ENCODE assay signal across 13 cellular contexts in the genomic region with DNA sequence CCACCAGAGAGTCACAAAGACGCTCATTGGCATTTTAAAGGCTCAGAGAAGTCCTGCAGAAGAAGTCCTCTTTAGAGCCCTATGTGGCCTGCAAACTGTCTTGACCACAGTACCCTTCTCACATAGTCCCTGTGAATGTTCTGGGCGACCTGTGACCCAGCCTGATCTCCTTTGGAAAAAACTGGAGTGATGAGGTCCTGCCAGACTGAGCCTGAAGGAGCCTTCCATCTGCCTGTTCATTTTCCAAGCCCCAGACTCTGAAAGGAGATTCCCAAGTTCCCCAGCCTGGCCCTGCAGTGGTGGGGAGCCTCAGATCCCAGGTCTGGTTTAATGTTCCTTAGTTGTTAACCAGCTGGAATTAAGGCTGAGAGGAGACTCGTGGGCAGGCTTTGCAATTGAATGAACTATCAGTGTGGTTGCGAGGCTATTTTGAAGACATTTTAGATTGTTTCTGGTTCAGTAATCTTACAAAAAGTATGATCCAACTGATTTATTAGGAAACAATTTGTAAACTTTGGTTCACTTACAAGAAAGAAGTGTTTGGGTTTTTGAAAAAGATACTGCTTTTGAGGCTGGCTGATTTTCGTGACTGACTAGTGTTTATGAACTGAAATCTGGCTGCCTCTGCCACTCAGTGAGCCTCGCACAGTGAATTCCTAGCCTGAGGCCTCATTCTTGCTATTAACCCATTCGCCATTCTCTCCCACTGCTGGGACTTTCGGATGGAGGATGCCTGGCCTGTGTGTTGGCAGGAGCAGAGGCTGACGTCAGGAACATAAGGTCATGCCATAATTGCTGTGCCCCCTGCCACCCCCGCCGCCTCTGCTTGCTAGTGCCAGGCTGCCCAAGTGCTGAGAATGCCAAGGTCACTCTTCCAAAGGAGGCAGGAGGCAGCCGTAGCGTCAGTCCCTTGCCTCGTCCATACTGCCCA.
A peak's percentile ranks its signal among the peaks of the same experiment; 100 is the strongest.
DNase-seq lines count a peak whose midpoint lies in the region; ATAC-seq, FAIRE-seq and TF ChIP-seq lines count a peak whose summit lies in the region.
"Had no signal": no experiment of that assay in that cellular context is flagged by ENCODE, and none has a peak within 500 bp of the region (broad histone marks: within the 10 kb centered on the region; RNA-seq: fewer than 3 reads in every experiment).

No MANE protein-coding gene starts in this region.

- in situ Hi-C loops in KBM-7 (cut with MboI; ENCODE audit: low pct_unique_long_range_greater_than_20kb, low sequenced_read_pairs), result no loop called here

- H3K4me3 Mint-ChIP-seq in nephron, result no peak overlapping the region
- H3K4me3 Mint-ChIP-seq in activated CD8-positive, alpha-beta T cell treated with anti-CD3 and anti-CD28 coated beads for 36 hours, result no peak overlapping the region
- H3K4me3 Mint-ChIP-seq: B cell had no signal

- CTCF ChIA-PET in activated CD8-positive, alpha-beta T cell treated with anti-CD3 and anti-CD28 coated beads for 36 hours (lab: Charles Lee), result interaction anchor here (1.5 kb wide), 1 partner anchor 11 kb away, joined by 4 read pairs; no protein-coding TSS in a partner anchor

- no peaks in the 10 kb centered on the region for H3K9me3 Mint-ChIP-seq in nephron
- no peaks in the 10 kb centered on the region for H3K9me3 Mint-ChIP-seq in activated CD8-positive, alpha-beta T cell treated with anti-CD3 and anti-CD28 coated beads for 36 hours

- peak overlapping the region; percentile 27 to 58 (median 54) for H3K27ac Mint-ChIP-seq in nephron
- H3K27ac Mint-ChIP-seq in activated CD8-positive, alpha-beta T cell treated with anti-CD3 and anti-CD28 coated beads for 36 hours, result no peak overlapping the region
- H3K27ac Mint-ChIP-seq: B cell had no signal

- H3K4me1 Mint-ChIP-seq in nephron, result peaks cover 37% of the 10 kb centered on the region
- H3K4me1 Mint-ChIP-seq in activated CD8-positive, alpha-beta T cell treated with anti-CD3 and anti-CD28 coated beads for 36 hours (ENCODE audit: low read depth), result peaks cover 15% of the 10 kb centered on the region

- no peak for ATAC-seq in activated CD8-positive, alpha-beta T cell treated with anti-CD3 and anti-CD28 coated beads for 36 hours
- ATAC-seq: stimulated activated naive CD8-positive, alpha-beta T cell treated with anti-CD3 and anti-CD28 coated beads, Interleukin-15, Interleukin-2, amounts not matched to agents 100 U/mL and 50 U/mL, for 24 hours had no signal

- POLR2A ChIA-PET in activated CD8-positive, alpha-beta T cell treated with anti-CD3 and anti-CD28 coated beads for 36 hours (lab: Charles Lee), result no interaction called here

- TF ChIP-seq CTCF in nephron (IDR thresholded peaks at IDR 0.05; ENCODE audit: unreplicated experiment in 3 of 3) (no peak), D721Med (IDR thresholded peaks at IDR 0.05; ENCODE audit: insufficient read depth, missing control alignments) (no peak)
- TF ChIP-seq CTCF in activated CD8-positive, alpha-beta T cell treated with anti-CD3 and anti-CD28 coated beads for 36 hours (IDR thresholded peaks at IDR 0.05), result no peak

- intact Hi-C loops in activated CD8-positive, alpha-beta T cell treated with anti-CD3 and anti-CD28 coated beads for 36 hours (cut with micrococcal nuclease), result no loop called here

- peaks cover 19% of the 10 kb centered on the region for H3K27me3 Mint-ChIP-seq in nephron (ENCODE audit: low read depth)
- no peaks in the 10 kb centered on the region for H3K27me3 Mint-ChIP-seq in activated CD8-positive, alpha-beta T cell treated with anti-CD3 and anti-CD28 coated beads for 36 hours

- no peaks in the 10 kb centered on the region for H3K36me3 Mint-ChIP-seq in nephron (ENCODE audit: low read depth)
- no peaks in the 10 kb centered on the region for H3K36me3 Mint-ChIP-seq in activated CD8-positive, alpha-beta T cell treated with anti-CD3 and anti-CD28 coated beads for 36 hours (ENCODE audit: low read depth)

- peak; percentile 76 for DNase-seq in AG08396 (ENCODE audit: low spot score)
- DNase-seq in T1000 (lab: John Stamatoyannopoulos, UW), result peak; percentile 86
- peak; percentile 98 for DNase-seq in fibroblast of peridontal ligament (ENCODE audit: extremely low read depth)
- DNase-seq in D721Med (ENCODE audit: insufficient read length, low spot score), result no peak
- no peak for DNase-seq in activated CD8-positive, alpha-beta T cell treated with anti-CD3 and anti-CD28 coated beads for 36 hours
- DNase-seq in KBM-7, result no peak
- no peak for DNase-seq in NCI-H2227 treated with DMSO at 0.1 percent for 48 hours (lab: John Stamatoyannopoulos, UW)
- DNase-seq: MV-4-11; NCI-H748 treated with DMSO at 0.1 percent for 48 hours; stimulated activated naive CD8-positive, alpha-beta T cell treated with anti-CD3 and anti-CD28 coated beads, Interleukin-15, Interleukin-2, amounts not matched to agents 100 U/mL and 50 U/mL, for 24 hours; SW 1271 had no signal

- no peak for FAIRE-seq in D721Med (lab: Jason Lieb, UNC)

Comparison
In these comparisons a context has a peak if more than half of its experiments do, and no peak if none do; other contexts are left out.
1. DNase-seq: peak in AG08396 (single experiment), T1000 (single experiment) and fibroblast of peridontal ligament (single experiment); none in D721Med (single experiment), activated CD8-positive, alpha-beta T cell treated with anti-CD3 and anti-CD28 coated beads for 36 hours (single experiment), KBM-7 (single experiment) and NCI-H2227 treated with DMSO at 0.1 percent for 48 hours (single experiment).